16 cellular contexts compared by ENCODE assay signal in the genomic region with DNA sequence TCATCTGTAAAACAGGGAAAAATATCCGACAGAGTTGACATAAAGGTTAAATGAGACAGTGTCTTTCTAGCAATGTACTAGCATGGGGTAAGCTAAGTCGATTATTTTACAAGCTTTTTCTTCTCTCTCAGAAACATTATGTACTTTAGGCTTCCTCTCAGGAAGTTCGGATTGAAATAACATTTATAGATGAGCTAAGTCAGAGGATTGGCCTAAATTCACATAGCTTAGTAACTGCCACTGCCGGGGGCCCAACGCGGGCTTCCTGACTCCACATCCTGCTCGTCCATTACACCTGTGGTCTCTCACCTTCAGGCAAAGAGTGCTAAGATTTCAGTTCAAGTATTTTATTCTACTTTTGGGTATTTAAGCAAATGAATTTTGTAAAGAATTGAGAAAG.
"Had no signal": no experiment of that assay in that cellular context is flagged by ENCODE, and none has a peak within 500 bp of the region (broad histone marks: within the 10 kb centered on the region; RNA-seq: fewer than 3 reads in every experiment).

No MANE protein-coding gene starts in this region.

- H3K9me3 ChIP-seq: esophagus squamous epithelium, SJSA1 had no signal

- H3K27me3 ChIP-seq: brain microvascular endothelial cell, esophagus squamous epithelium, SJSA1 had no signal

- DNase-seq: activated CD4-positive, alpha-beta T cell treated with anti-CD3 and anti-CD28 coated beads, Interleukin-2, amount 10 ng/mL, durations not matched to agents 7 days and 5 days; activated CD8-positive, alpha-beta memory T cell treated with anti-CD3 and anti-CD28 coated beads for 24 hours; activated naive CD8-positive, alpha-beta T cell treated with anti-CD3 and anti-CD28 coated beads for 36 hours; amygdala; brain microvascular endothelial cell; esophagus squamous epithelium; islet precursor cell; stimulated activated CD4-positive, alpha-beta T cell treated with anti-CD3 and anti-CD28 coated beads, Interleukin-4, amount 100 ng/mL, for 4 hours; stimulated activated CD8-positive, alpha-beta memory T cell treated with anti-CD3 and anti-CD28 coated beads, Interleukin-4, amount 100 ng/mL, for 48 hours; stimulated activated naive CD4-positive, alpha-beta T cell treated with Interleukin-2 at 50 U/mL for 16 hours; substantia nigra; SW 1271 had no signal

- ATAC-seq: left lobe of liver; natural killer cell treated with Interleukin-12 subunit alpha and Interleukin-12 subunit beta and Interleukin-15 and Interleukin-18, amount 100 ng/mL, for 72 hours had no signal

- H3K36me3 ChIP-seq: brain microvascular endothelial cell, esophagus squamous epithelium, SJSA1 had no signal

- H3K27ac ChIP-seq: brain microvascular endothelial cell, esophagus squamous epithelium, SJSA1, skin epidermis had no signal

- H3K4me3 ChIP-seq: esophagus squamous epithelium, SJSA1, skin epidermis had no signal
